8 cellular contexts compared by ENCODE assay signal in the genomic region with DNA sequence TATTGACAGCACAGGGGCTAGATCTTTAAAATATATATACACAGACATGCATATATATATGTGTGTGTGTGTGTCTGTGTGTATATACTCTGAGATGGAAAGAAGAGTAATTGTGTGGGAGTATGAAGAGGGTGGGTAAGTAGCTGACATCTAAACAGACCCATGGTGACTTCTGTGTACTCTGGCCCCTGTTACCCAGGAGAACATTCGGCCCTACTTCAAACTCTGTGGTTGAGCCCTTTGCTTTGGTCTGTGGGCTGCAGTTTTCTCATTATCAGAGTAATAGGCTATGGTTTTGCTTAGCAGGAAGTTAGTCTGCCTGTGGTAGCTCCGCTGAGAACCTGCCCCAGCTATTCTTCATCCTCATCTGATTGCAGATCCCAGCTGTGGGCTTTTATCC.
DNase-seq lines count a peak whose midpoint lies in the region; ATAC-seq and TF ChIP-seq lines count a peak whose summit lies in the region.

No MANE protein-coding gene starts in this region.

- H3K27ac Mint-ChIP-seq in activated B cell treated with CpG ODN at 0.5 μM for 24 hours = no peak overlapping the region

- DNase-seq in activated B cell treated with CpG ODN at 0.5 μM for 24 hours (no peak), iPS-NIHi7 (ENCODE audit: extremely low spot score) (no peak), middle frontal gyrus (ENCODE audit: extremely low spot score, low spot score) (no peak), cerebellum (ENCODE audit: low spot score) (no peak)

- no peak overlapping the region for H3K4me3 Mint-ChIP-seq in activated B cell treated with CpG ODN at 0.5 μM for 24 hours

- no peak overlapping the region for H3K9ac ChIP-seq in BLaER1
- H3K9ac ChIP-seq in iPS-20b (ENCODE audit: low read depth, low read length) = peak overlapping the region; percentile 75; the same call in 1 of the 2 replicates

- H3K36me3 ChIP-seq in BLaER1 (peaks cover 75% of the 10 kb centered on the region), iPS-20b (ENCODE audit: insufficient read depth, low read depth, low read length) (peaks cover 11% of the 10 kb centered on the region; the same call in 1 of the 2 replicates)

- H3K9me3 Mint-ChIP-seq in activated B cell treated with CpG ODN at 0.5 μM for 24 hours = peaks cover 6% of the 10 kb centered on the region

- H3K4me2 ChIP-seq in BLaER1 = peak overlapping the region; percentile 39

- H3K4me3 ChIP-seq in BLaER1 (no peak overlapping the region), iPS-20b (ENCODE audit: low read length) (peak overlapping the region; percentile 53; the same call in 1 of the 2 replicates)

- H4K20me1 ChIP-seq in BLaER1 = peaks cover 29% of the 10 kb centered on the region

- no peak overlapping the region for H3K27ac ChIP-seq in BLaER1
- H3K27ac ChIP-seq in iPS-20b (ENCODE audit: low read length) = peak overlapping the region; percentile 78

- CTCF ChIA-PET in activated B cell treated with CpG ODN at 0.5 μM for 24 hours (lab: Charles Lee) = no interaction called here

- H3K27me3 Mint-ChIP-seq in activated B cell treated with CpG ODN at 0.5 μM for 24 hours = no peaks in the 10 kb centered on the region

- H3K4me1 ChIP-seq in BLaER1 (peaks cover 35% of the 10 kb centered on the region), iPS-20b (ENCODE audit: insufficient read depth, low read length) (peaks cover 28% of the 10 kb centered on the region)

- TF ChIP-seq CTCF in activated B cell treated with CpG ODN at 0.5 μM for 24 hours (IDR thresholded peaks at IDR 0.05) = no peak

- intact Hi-C loops in activated B cell treated with CpG ODN at 0.5 μM for 24 hours (cut with micrococcal nuclease) = no loop called here

- no peaks in the 10 kb centered on the region for H3K27me3 ChIP-seq in BLaER1
- no peaks in the 10 kb centered on the region for H3K27me3 ChIP-seq in iPS-20b (ENCODE audit: insufficient read depth, low read length)

- peaks cover 23% of the 10 kb centered on the region for H3K4me1 Mint-ChIP-seq in activated B cell treated with CpG ODN at 0.5 μM for 24 hours

- ATAC-seq in GM19043 (IDR thresholded peaks at IDR 0.05; ENCODE audit: low read depth, unreplicated experiment) (peak; percentile 77), HG03280 (IDR thresholded peaks at IDR 0.05; ENCODE audit: unreplicated experiment) (peak; percentile 78), activated B cell treated with CpG ODN at 0.5 μM for 24 hours (ENCODE audit: low read depth) (peak; percentile 78)

- POLR2A ChIA-PET in activated B cell treated with CpG ODN at 0.5 μM for 24 hours (lab: Charles Lee) = no interaction called here

- peaks cover 23% of the 10 kb centered on the region for H3K9me3 ChIP-seq in BLaER1
- peaks cover 5% of the 10 kb centered on the region; the same call in 1 of the 2 replicates for H3K9me3 ChIP-seq in iPS-20b (ENCODE audit: insufficient read depth, low read depth, low read length)

- peaks cover 25% of the 10 kb centered on the region for H3K36me3 Mint-ChIP-seq in activated B cell treated with CpG ODN at 0.5 μM for 24 hours (ENCODE audit: low read depth)
